In genomic region chr11:67466962-67467771, GRCh38 we compare ENCODE assay signal across 11 cellular contexts. TPM values are rescaled to one million over a fixed set of nuclear protein-coding genes. Genes with fewer than 3 reads are reported as not detected.
A peak's percentile ranks its signal among the peaks of the same experiment; 100 is the strongest.
DNase-seq lines count a peak whose midpoint lies in the region; ATAC-seq, FAIRE-seq and TF ChIP-seq lines count a peak whose summit lies in the region.
"Had no signal": no experiment of that assay in that cellular context is flagged by ENCODE, and none has a peak within 500 bp of the region (broad histone marks: within the 10 kb centered on the region; RNA-seq: fewer than 3 reads in every experiment).

No MANE protein-coding gene starts in this region.

- H3K4me3 Mint-ChIP-seq in activated T-cell treated with anti-CD3 and anti-CD28 coated beads, Interleukin-2, amount 50 U/mL, for 4 hours: peak overlapping the region; percentile 90
- peak overlapping the region; percentile 90 for H3K4me3 Mint-ChIP-seq in activated naive CD8-positive, alpha-beta T cell

- H3K4me1 ChIP-seq in HepG2 (ENCODE audit: insufficient read depth, low read length): peaks cover 61% of the 10 kb centered on the region
- peaks cover 4 to 59% (median 33%) of the 10 kb centered on the region in 4 donors for H3K4me1 ChIP-seq in tibial nerve

- TF ChIP-seq EP300 in HepG2 (IDR thresholded peaks at IDR 0.05; ENCODE audit: low read depth in 2 of 2, low read length in 2 of 2): no peak
- no peak for TF ChIP-seq EP300 in HepG2 (CRISPR knock-in tag; IDR thresholded peaks at IDR 0.05; ENCODE audit: borderline replicate concordance)
- TF ChIP-seq EP300 in tibial nerve (IDR thresholded peaks at IDR 0.05): no peak

- H3K79me2 ChIP-seq in HepG2 (ENCODE audit: insufficient read depth, low read length): no peaks in the 10 kb centered on the region

- H3K27me3 ChIP-seq in HepG2 (ENCODE audit: control insufficient read depth in 1 of 2, insufficient read depth in 2 of 2, low read length in 2 of 2) (no peaks in the 10 kb centered on the region), tibial nerve (no peaks in the 10 kb centered on the region)

- H3K4me3 ChIP-seq in HepG2 (replicated peaks in 1 of 3; ENCODE audit: insufficient read depth in 1 of 3, low read depth in 2 of 3, low read length in 3 of 3): peak overlapping the region in 1 of 3 experiments; percentile 87; a peak in 2 of 6 replicates
- no peak overlapping the region for H3K4me3 ChIP-seq in tibial nerve

- intact Hi-C loops in HepG2 (cut with micrococcal nuclease; ENCODE audit: unreplicated experiment): no loop called here

- no peak for ATAC-seq in activated T-cell treated with anti-CD3 and anti-CD28 coated beads, Interleukin-2, amount 50 U/mL, for 4 hours
- no peak for ATAC-seq in HepG2
- ATAC-seq in GM21717 (IDR thresholded peaks at IDR 0.05; ENCODE audit: unreplicated experiment): no peak

- CTCF ChIA-PET in HepG2 (lab: Yijun Ruan, JAX; ENCODE audit: low intra/inter-chr PET ratio, low total read pairs): no interaction called here

- H3K9me3 Mint-ChIP-seq in activated T-cell treated with anti-CD3 and anti-CD28 coated beads, Interleukin-2, amount 50 U/mL, for 4 hours: no peaks in the 10 kb centered on the region
- no peaks in the 10 kb centered on the region for H3K9me3 Mint-ChIP-seq in activated naive CD8-positive, alpha-beta T cell (ENCODE audit: low read depth)

- POLR2A ChIA-PET in HepG2 (lab: Yijun Ruan, JAX): interaction anchor here (1.5 to 2.0 kb wide), 4 partner anchors 16 to 66 kb away, joined by 4 to 22 read pairs (median 9); partner anchors contain the start of genes AIP and PPP1CA

- in situ Hi-C loops in HepG2 (cut with HindIII; ENCODE audit: extremely low pct_ligation_motif_present, low pct_unique_long_range_greater_than_20kb): loop anchor here (5.0 kb wide), 1 partner anchor 65 kb away; the partner anchor contains the start of genes PPP1CA and TBC1D10C

- no peak overlapping the region for H3K27ac ChIP-seq in HepG2 (ENCODE audit: extremely low read length, insufficient read depth, low read length)
- H3K27ac ChIP-seq in tibial nerve: peak overlapping the region in 3 of 4 donors; percentile 45 to 93 (median 90)

- no peaks in the 10 kb centered on the region for H3K9me3 ChIP-seq in HepG2 (ENCODE audit: low read length)
- H3K9me3 ChIP-seq in tibial nerve: no peaks in the 10 kb centered on the region

- WGBS in HepG2 (ENCODE audit: low lambda C conversion rate): 78% methylated on average over 11 of the region's 11 CpGs
- 67 to 74% methylated on average over 11 of the region's 11 CpGs for WGBS in tibial nerve, 2 donors

- H4K20me1 ChIP-seq in HepG2 (ENCODE audit: insufficient read depth, low read length): no peaks in the 10 kb centered on the region

- TF ChIP-seq POLR2A in HepG2 (IDR thresholded peaks at IDR 0.05; ENCODE audit: insufficient read depth in 1 of 2, low read depth in 2 of 2, low read length in 2 of 2): peak in 1 of 2 experiments; percentile 2; a peak in 1 of 4 replicates
- no peak for TF ChIP-seq POLR2A in tibial nerve (IDR thresholded peaks at IDR 0.05)

- H3K4me2 ChIP-seq in HepG2 (ENCODE audit: low read depth, low read length): peak overlapping the region; percentile 97; the same call in 1 of the 2 replicates

- TF ChIP-seq CTCF in HepG2 (CRISPR knock-in tag; IDR thresholded peaks at IDR 0.05) (no peak), tibial nerve (IDR thresholded peaks at IDR 0.05) (no peak)

- H3K36me3 ChIP-seq in HepG2 (replicated peaks in 1 of 2; ENCODE audit: control insufficient read depth in 1 of 2, insufficient read depth in 2 of 2, low read length in 2 of 2): no peaks in the 10 kb centered on the region
- peaks cover 0 to 13% (median 0%) of the 10 kb centered on the region in 3 donors for H3K36me3 ChIP-seq in tibial nerve

- H3K4me1 Mint-ChIP-seq in activated T-cell treated with anti-CD3 and anti-CD28 coated beads, Interleukin-2, amount 50 U/mL, for 4 hours (ENCODE audit: low read depth): peaks cover 30% of the 10 kb centered on the region
- peaks cover 30% of the 10 kb centered on the region for H3K4me1 Mint-ChIP-seq in activated naive CD8-positive, alpha-beta T cell (ENCODE audit: low read depth)

- no peak overlapping the region for H2AFZ ChIP-seq in HepG2 (ENCODE audit: low read length)

- no TSS peak for BruUV-seq in HepG2 (replicated peaks; lab: Mats Ljungman, UMichigan)

- H3K27ac Mint-ChIP-seq in activated naive CD8-positive, alpha-beta T cell: peak overlapping the region; percentile 81

- no peak for TF ChIP-seq RAD21 in HepG2 (CRISPR knock-in tag; IDR thresholded peaks at IDR 0.05)

- no peaks in the 10 kb centered on the region for H3K36me3 Mint-ChIP-seq in activated T-cell treated with anti-CD3 and anti-CD28 coated beads, Interleukin-2, amount 50 U/mL, for 4 hours (ENCODE audit: insufficient read depth)
- no peaks in the 10 kb centered on the region for H3K36me3 Mint-ChIP-seq in activated naive CD8-positive, alpha-beta T cell

- DNase-seq in activated T-cell treated with anti-CD3 and anti-CD28 coated beads, Interleukin-2, amount 50 U/mL, for 4 hours: no peak
- no peak for DNase-seq in activated T-cell treated with anti-CD3 and anti-CD28 coated beads, Interleukin-2, amount 50 U/mL, for 48 hours
- DNase-seq in HepG2 (ENCODE audit: low spot score): no peak
- DNase-seq in tibial nerve (ENCODE audit: low spot score in 2 of 2): no peak
- no peak for DNase-seq in NCI-H524 treated with DMSO at 0.1 percent for 48 hours (lab: John Stamatoyannopoulos, UW)
- no peak for DNase-seq in amniotic stem cell (lab: John Stamatoyannopoulos, UW)
- DNase-seq: NCI-H1417 treated with DMSO at 0.1 percent for 48 hours had no signal

- H3K27me3 Mint-ChIP-seq in activated T-cell treated with anti-CD3 and anti-CD28 coated beads, Interleukin-2, amount 50 U/mL, for 4 hours (ENCODE audit: low read depth): no peaks in the 10 kb centered on the region
- H3K27me3 Mint-ChIP-seq in activated naive CD8-positive, alpha-beta T cell: no peaks in the 10 kb centered on the region

- no peak overlapping the region for H3K9ac ChIP-seq in HepG2 (ENCODE audit: insufficient read depth, low read depth, low read length)

- no peak for FAIRE-seq in HepG2 (lab: Jason Lieb, UNC)
- FAIRE-seq: TTC549 had no signal

RNA-seq across cellular contexts. Expression of gene TMEM134, which starts 1.9 kb away (rescaled TPM):
- 10 to 100 TPM; 31.1 to 36.3 (median 32.9) TPM for total RNA-seq in activated T-cell treated with anti-CD3 and anti-CD28 coated beads, Interleukin-2, amount 50 U/mL, for 4 hours
- total RNA-seq in HepG2 (2016; rRNA removed; fragmentation: Illumina TruSeq; extraction: Trizol): 5.1 and 6.9 TPM in 2 replicates
- 19.7 and 21.6 TPM in 2 replicates for total RNA-seq in HepG2 (2016; cell fraction: cytosol; rRNA removed; fragmentation: Illumina TruSeq; extraction: Trizol; ENCODE audit: low read depth)
- total RNA-seq in HepG2 (2016; cell fraction: insoluble cytoplasmic fraction; rRNA removed; fragmentation: Illumina TruSeq; extraction: Trizol): 3.5 and 6.0 TPM in 2 replicates
- 16.8 and 19.3 TPM in 2 replicates for total RNA-seq in HepG2 (2016; cell fraction: membrane; rRNA removed; fragmentation: Illumina TruSeq; extraction: Trizol)
- 5.3 and 5.6 TPM in 2 replicates for total RNA-seq in HepG2 (2016; cell fraction: nucleus; rRNA removed; fragmentation: Illumina TruSeq; extraction: Trizol)
- 26.9 and 36.5 TPM in 2 replicates for polyA plus RNA-seq in HepG2 (2011; rRNA removed)
- polyA plus RNA-seq in HepG2 (2011; cell fraction: cytosol; rRNA removed): 56.6 and 72.3 TPM in 2 replicates
- polyA plus RNA-seq in HepG2 (2011; cell fraction: nucleus; rRNA removed): 67.1 and 76.3 TPM in 2 replicates
- polyA plus RNA-seq in HepG2 (2012): 21.5 and 23.1 TPM in 2 replicates
- polyA plus RNA-seq in HepG2 (2016; cell fraction: cytosol; fragmentation: Illumina TruSeq; extraction: Trizol; ENCODE audit: low read depth): 118 and 120 TPM in 2 replicates
- 17.4 and 19.8 TPM in 2 replicates for polyA plus RNA-seq in HepG2 (2016; cell fraction: insoluble cytoplasmic fraction; fragmentation: Illumina TruSeq; extraction: Trizol; ENCODE audit: low read depth)
- polyA plus RNA-seq in HepG2 (2016; cell fraction: membrane; fragmentation: Illumina TruSeq; extraction: Trizol; ENCODE audit: low read depth): 70.1 and 76.5 TPM in 2 replicates
- polyA plus RNA-seq in HepG2 (2016; cell fraction: nucleus; fragmentation: Illumina TruSeq; extraction: Trizol; ENCODE audit: insufficient read depth, low read depth): 24.6 and 30.7 TPM in 2 replicates
- 6.6 and 13.2 TPM in 2 replicates for polyA minus RNA-seq in HepG2 (2011; rRNA and poly(A)+ RNA removed; ENCODE audit: low replicate concordance)
- 5.4 and 6.5 TPM in 2 replicates for polyA minus RNA-seq in HepG2 (2011; cell fraction: cytosol; rRNA and poly(A)+ RNA removed)
- 7.3 and 8.6 TPM in 2 replicates for polyA minus RNA-seq in HepG2 (2011; cell fraction: nucleus; rRNA and poly(A)+ RNA removed)
- 100 to 1,000 TPM in 2 of 4 donors, 10 to 100 TPM in 2; 49.2 to 184 (median 96.6) TPM for total RNA-seq in tibial nerve

RNA-seq across cellular contexts. Expression of gene CABP4, which starts 12.0 kb away (rescaled TPM):
- 1 to 10 TPM in 2 of 3 donors, under 1 TPM in 1; 0.48 to 1.5 (median 1.1) TPM for total RNA-seq in activated T-cell treated with anti-CD3 and anti-CD28 coated beads, Interleukin-2, amount 50 U/mL, for 4 hours
- total RNA-seq in HepG2 (2016; rRNA removed; fragmentation: Illumina TruSeq; extraction: Trizol) (not detected in 2 replicates), tibial nerve (1 to 10 TPM in 3 of 4 donors, under 1 TPM in 1; 0.21 to 5.7 (median 3.6) TPM)
- not detected in 2 replicates for total RNA-seq in HepG2 (2016; cell fraction: cytosol; rRNA removed; fragmentation: Illumina TruSeq; extraction: Trizol; ENCODE audit: low read depth)
- not detected in 2 replicates for total RNA-seq in HepG2 (2016; cell fraction: insoluble cytoplasmic fraction; rRNA removed; fragmentation: Illumina TruSeq; extraction: Trizol)
- not detected in 2 replicates for total RNA-seq in HepG2 (2016; cell fraction: membrane; rRNA removed; fragmentation: Illumina TruSeq; extraction: Trizol)
- not detected in 2 replicates for total RNA-seq in HepG2 (2016; cell fraction: nucleus; rRNA removed; fragmentation: Illumina TruSeq; extraction: Trizol)
- polyA plus RNA-seq in HepG2 (2011; rRNA removed): not detected in 2 replicates
- polyA plus RNA-seq in HepG2 (2011; cell fraction: cytosol; rRNA removed): not detected in 2 replicates
- polyA plus RNA-seq in HepG2 (2011; cell fraction: nucleus; rRNA removed): not detected in 2 replicates
- polyA plus RNA-seq in HepG2 (2012): not detected in 2 replicates
- not detected in 2 replicates for polyA plus RNA-seq in HepG2 (2016; cell fraction: cytosol; fragmentation: Illumina TruSeq; extraction: Trizol; ENCODE audit: low read depth)
- not detected in 2 replicates for polyA plus RNA-seq in HepG2 (2016; cell fraction: insoluble cytoplasmic fraction; fragmentation: Illumina TruSeq; extraction: Trizol; ENCODE audit: low read depth)
- polyA plus RNA-seq in HepG2 (2016; cell fraction: membrane; fragmentation: Illumina TruSeq; extraction: Trizol; ENCODE audit: low read depth): not detected in 2 replicates
- not detected in 2 replicates for polyA plus RNA-seq in HepG2 (2016; cell fraction: nucleus; fragmentation: Illumina TruSeq; extraction: Trizol; ENCODE audit: insufficient read depth, low read depth)
- not detected in 2 replicates for polyA minus RNA-seq in HepG2 (2011; rRNA and poly(A)+ RNA removed; ENCODE audit: low replicate concordance)
- not detected in 2 replicates for polyA minus RNA-seq in HepG2 (2011; cell fraction: cytosol; rRNA and poly(A)+ RNA removed)
- not detected in 2 replicates for polyA minus RNA-seq in HepG2 (2011; cell fraction: nucleus; rRNA and poly(A)+ RNA removed)
- polyA plus RNA-seq: BJ had no signal

RNA-seq across cellular contexts. Expression of gene GPR152, which starts 14.6 kb away (rescaled TPM):
- not detected for total RNA-seq in activated T-cell treated with anti-CD3 and anti-CD28 coated beads, Interleukin-2, amount 50 U/mL, for 4 hours
- not detected in 2 replicates for total RNA-seq in HepG2 (2016; rRNA removed; fragmentation: Illumina TruSeq; extraction: Trizol)
- not detected in 2 replicates for total RNA-seq in HepG2 (2016; cell fraction: cytosol; rRNA removed; fragmentation: Illumina TruSeq; extraction: Trizol; ENCODE audit: low read depth)
- not detected in 2 replicates for total RNA-seq in HepG2 (2016; cell fraction: insoluble cytoplasmic fraction; rRNA removed; fragmentation: Illumina TruSeq; extraction: Trizol)
- not detected in 2 replicates for total RNA-seq in HepG2 (2016; cell fraction: membrane; rRNA removed; fragmentation: Illumina TruSeq; extraction: Trizol)
- not detected in 2 replicates for total RNA-seq in HepG2 (2016; cell fraction: nucleus; rRNA removed; fragmentation: Illumina TruSeq; extraction: Trizol)
- not detected in 2 replicates for polyA plus RNA-seq in HepG2 (2011; rRNA removed)
- polyA plus RNA-seq in HepG2 (2011; cell fraction: cytosol; rRNA removed): not detected in 2 replicates
- polyA plus RNA-seq in HepG2 (2011; cell fraction: nucleus; rRNA removed): not detected in 2 replicates
- polyA plus RNA-seq in HepG2 (2012): not detected in 2 replicates
- polyA plus RNA-seq in HepG2 (2016; cell fraction: cytosol; fragmentation: Illumina TruSeq; extraction: Trizol; ENCODE audit: low read depth): not detected in 2 replicates
- not detected in 2 replicates for polyA plus RNA-seq in HepG2 (2016; cell fraction: insoluble cytoplasmic fraction; fragmentation: Illumina TruSeq; extraction: Trizol; ENCODE audit: low read depth)
- polyA plus RNA-seq in HepG2 (2016; cell fraction: membrane; fragmentation: Illumina TruSeq; extraction: Trizol; ENCODE audit: low read depth): not detected in 2 replicates
- polyA plus RNA-seq in HepG2 (2016; cell fraction: nucleus; fragmentation: Illumina TruSeq; extraction: Trizol; ENCODE audit: insufficient read depth, low read depth): not detected in 2 replicates
- polyA minus RNA-seq in HepG2 (2011; rRNA and poly(A)+ RNA removed; ENCODE audit: low replicate concordance): not detected in 2 replicates
- polyA minus RNA-seq in HepG2 (2011; cell fraction: cytosol; rRNA and poly(A)+ RNA removed): not detected in 2 replicates
- polyA minus RNA-seq in HepG2 (2011; cell fraction: nucleus; rRNA and poly(A)+ RNA removed): not detected in 2 replicates
- total RNA-seq in tibial nerve: not detected
- polyA plus RNA-seq: BJ had no signal

RNA-seq across cellular contexts. Expression of gene AIP, which starts 15.7 kb away (rescaled TPM):
- total RNA-seq in activated T-cell treated with anti-CD3 and anti-CD28 coated beads, Interleukin-2, amount 50 U/mL, for 4 hours: 100 to 1,000 TPM; 156 to 183 (median 166) TPM
- 51.8 and 54.7 TPM in 2 replicates for total RNA-seq in HepG2 (2016; rRNA removed; fragmentation: Illumina TruSeq; extraction: Trizol)
- 29.3 and 29.9 TPM in 2 replicates for total RNA-seq in HepG2 (2016; cell fraction: cytosol; rRNA removed; fragmentation: Illumina TruSeq; extraction: Trizol; ENCODE audit: low read depth)
- total RNA-seq in HepG2 (2016; cell fraction: insoluble cytoplasmic fraction; rRNA removed; fragmentation: Illumina TruSeq; extraction: Trizol): 49.6 and 51.5 TPM in 2 replicates
- 34.6 and 35.9 TPM in 2 replicates for total RNA-seq in HepG2 (2016; cell fraction: membrane; rRNA removed; fragmentation: Illumina TruSeq; extraction: Trizol)
- total RNA-seq in HepG2 (2016; cell fraction: nucleus; rRNA removed; fragmentation: Illumina TruSeq; extraction: Trizol): 23.8 and 25.0 TPM in 2 replicates
- polyA plus RNA-seq in HepG2 (2011; rRNA removed): 110 and 113 TPM in 2 replicates
- 108 and 172 TPM in 2 replicates for polyA plus RNA-seq in HepG2 (2011; cell fraction: cytosol; rRNA removed)
- 78.7 and 80.7 TPM in 2 replicates for polyA plus RNA-seq in HepG2 (2011; cell fraction: nucleus; rRNA removed)
- 58.6 and 77.3 TPM in 2 replicates for polyA plus RNA-seq in HepG2 (2012)
- polyA plus RNA-seq in HepG2 (2016; cell fraction: cytosol; fragmentation: Illumina TruSeq; extraction: Trizol; ENCODE audit: low read depth): 24.7 and 25.0 TPM in 2 replicates
- 54.4 and 55.2 TPM in 2 replicates for polyA plus RNA-seq in HepG2 (2016; cell fraction: insoluble cytoplasmic fraction; fragmentation: Illumina TruSeq; extraction: Trizol; ENCODE audit: low read depth)
- polyA plus RNA-seq in HepG2 (2016; cell fraction: membrane; fragmentation: Illumina TruSeq; extraction: Trizol; ENCODE audit: low read depth): 28.2 and 32.3 TPM in 2 replicates
- polyA plus RNA-seq in HepG2 (2016; cell fraction: nucleus; fragmentation: Illumina TruSeq; extraction: Trizol; ENCODE audit: insufficient read depth, low read depth): 38.0 and 39.2 TPM in 2 replicates
- polyA minus RNA-seq in HepG2 (2011; rRNA and poly(A)+ RNA removed; ENCODE audit: low replicate concordance): 79.5 and 121 TPM in 2 replicates
- polyA minus RNA-seq in HepG2 (2011; cell fraction: cytosol; rRNA and poly(A)+ RNA removed): 35.7 and 42.3 TPM in 2 replicates
- polyA minus RNA-seq in HepG2 (2011; cell fraction: nucleus; rRNA and poly(A)+ RNA removed): 23.3 and 30.8 TPM in 2 replicates
- 100 to 1,000 TPM in 2 of 4 donors, 10 to 100 TPM in 2; 88.2 to 117 (median 96.0) TPM for total RNA-seq in tibial nerve

RNA-seq across cellular contexts. Expression of gene CORO1B, which starts 23.9 kb away (rescaled TPM):
- 100 to 1,000 TPM in 2 of 3 donors, 10 to 100 TPM in 1; 97.5 to 139 (median 114) TPM for total RNA-seq in activated T-cell treated with anti-CD3 and anti-CD28 coated beads, Interleukin-2, amount 50 U/mL, for 4 hours
- total RNA-seq in HepG2 (2016; rRNA removed; fragmentation: Illumina TruSeq; extraction: Trizol) (32.2 and 32.9 TPM in 2 replicates), tibial nerve (10 to 100 TPM; 60.9 to 95.1 (median 77.1) TPM)
- total RNA-seq in HepG2 (2016; cell fraction: cytosol; rRNA removed; fragmentation: Illumina TruSeq; extraction: Trizol; ENCODE audit: low read depth): 9.3 and 11.4 TPM in 2 replicates
- total RNA-seq in HepG2 (2016; cell fraction: insoluble cytoplasmic fraction; rRNA removed; fragmentation: Illumina TruSeq; extraction: Trizol): 29.5 and 35.9 TPM in 2 replicates
- total RNA-seq in HepG2 (2016; cell fraction: membrane; rRNA removed; fragmentation: Illumina TruSeq; extraction: Trizol): 14.1 and 14.3 TPM in 2 replicates
- total RNA-seq in HepG2 (2016; cell fraction: nucleus; rRNA removed; fragmentation: Illumina TruSeq; extraction: Trizol): 26.1 and 28.4 TPM in 2 replicates
- polyA plus RNA-seq in HepG2 (2011; rRNA removed): 33.8 and 48.8 TPM in 2 replicates
- polyA plus RNA-seq in HepG2 (2011; cell fraction: cytosol; rRNA removed): 33.9 and 59.2 TPM in 2 replicates
- polyA plus RNA-seq in HepG2 (2011; cell fraction: nucleus; rRNA removed): 96.0 and 115 TPM in 2 replicates
- polyA plus RNA-seq in HepG2 (2012): 16.2 and 31.3 TPM in 2 replicates
- polyA plus RNA-seq in HepG2 (2016; cell fraction: cytosol; fragmentation: Illumina TruSeq; extraction: Trizol; ENCODE audit: low read depth): 11.3 TPM in 2 replicates
- 45.3 and 48.2 TPM in 2 replicates for polyA plus RNA-seq in HepG2 (2016; cell fraction: insoluble cytoplasmic fraction; fragmentation: Illumina TruSeq; extraction: Trizol; ENCODE audit: low read depth)
- polyA plus RNA-seq in HepG2 (2016; cell fraction: membrane; fragmentation: Illumina TruSeq; extraction: Trizol; ENCODE audit: low read depth): 12.1 and 13.6 TPM in 2 replicates
- 59.2 and 60.1 TPM in 2 replicates for polyA plus RNA-seq in HepG2 (2016; cell fraction: nucleus; fragmentation: Illumina TruSeq; extraction: Trizol; ENCODE audit: insufficient read depth, low read depth)
- 100 and 106 TPM in 2 replicates for polyA minus RNA-seq in HepG2 (2011; rRNA and poly(A)+ RNA removed; ENCODE audit: low replicate concordance)
- polyA minus RNA-seq in HepG2 (2011; cell fraction: cytosol; rRNA and poly(A)+ RNA removed): 27.3 and 29.6 TPM in 2 replicates
- polyA minus RNA-seq in HepG2 (2011; cell fraction: nucleus; rRNA and poly(A)+ RNA removed): 16.3 and 29.5 TPM in 2 replicates
